1 cellular context compared by ENCODE assay signal in the genomic region with DNA sequence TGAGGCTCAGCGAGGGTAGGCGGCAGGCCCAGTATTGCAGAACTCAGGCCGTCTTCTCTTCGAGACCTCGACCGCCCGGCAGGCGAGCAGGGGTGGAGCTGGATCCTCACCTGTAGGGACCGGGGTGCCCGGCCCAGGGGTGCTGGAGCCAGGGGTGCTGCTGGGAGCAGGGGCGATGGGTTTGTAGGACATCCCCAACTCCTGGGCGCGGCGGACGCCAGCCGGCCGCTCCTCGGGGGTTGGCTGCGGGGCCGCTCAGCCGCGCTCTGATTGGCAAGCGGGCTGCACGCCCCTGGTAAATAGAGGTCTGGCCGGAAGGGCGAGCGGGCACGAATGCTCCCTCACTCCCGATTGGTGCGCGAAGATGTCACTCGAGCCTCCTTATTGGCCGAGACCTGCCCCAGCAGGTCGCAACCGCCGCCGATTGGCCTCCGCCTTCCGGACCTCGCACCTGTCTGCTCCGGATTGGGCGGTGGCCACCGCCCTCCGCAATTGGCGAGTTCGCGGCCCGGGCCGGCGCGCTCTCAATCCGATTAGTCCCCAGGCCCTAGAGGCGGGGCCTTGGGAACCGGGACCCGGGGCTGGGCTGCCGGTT.
TF ChIP-seq lines count a peak whose summit lies in the region.

A gene with protein sequence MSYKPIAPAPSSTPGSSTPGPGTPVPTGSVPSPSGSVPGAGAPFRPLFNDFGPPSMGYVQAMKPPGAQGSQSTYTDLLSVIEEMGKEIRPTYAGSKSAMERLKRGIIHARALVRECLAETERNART (minus strand): TSS at position 272 of the 595 bp plus-strand sequence. CDS start 80 bp downstream, at position 192.

TF ChIP-seq in GM12878, 131 proteins besides CTCF, POLR2A, EP300 and RAD21 (continued from another document and continues in another):
- TF ChIP-seq, protein P1, sequence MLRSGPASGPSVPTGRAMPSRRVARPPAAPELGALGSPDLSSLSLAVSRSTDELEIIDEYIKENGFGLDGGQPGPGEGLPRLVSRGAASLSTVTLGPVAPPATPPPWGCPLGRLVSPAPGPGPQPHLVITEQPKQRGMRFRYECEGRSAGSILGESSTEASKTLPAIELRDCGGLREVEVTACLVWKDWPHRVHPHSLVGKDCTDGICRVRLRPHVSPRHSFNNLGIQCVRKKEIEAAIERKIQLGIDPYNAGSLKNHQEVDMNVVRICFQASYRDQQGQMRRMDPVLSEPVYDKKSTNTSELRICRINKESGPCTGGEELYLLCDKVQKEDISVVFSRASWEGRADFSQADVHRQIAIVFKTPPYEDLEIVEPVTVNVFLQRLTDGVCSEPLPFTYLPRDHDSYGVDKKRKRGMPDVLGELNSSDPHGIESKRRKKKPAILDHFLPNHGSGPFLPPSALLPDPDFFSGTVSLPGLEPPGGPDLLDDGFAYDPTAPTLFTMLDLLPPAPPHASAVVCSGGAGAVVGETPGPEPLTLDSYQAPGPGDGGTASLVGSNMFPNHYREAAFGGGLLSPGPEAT (IDR thresholded peaks at IDR 0.05; ENCODE audit: low read depth) = no peak; the same call in 1 of the 2 replicates
- TF ChIP-seq CHD2 (IDR thresholded peaks at IDR 0.05; ENCODE audit: borderline replicate concordance, low read depth, low read length) = peak; percentile 97
- TF ChIP-seq, protein P2, sequence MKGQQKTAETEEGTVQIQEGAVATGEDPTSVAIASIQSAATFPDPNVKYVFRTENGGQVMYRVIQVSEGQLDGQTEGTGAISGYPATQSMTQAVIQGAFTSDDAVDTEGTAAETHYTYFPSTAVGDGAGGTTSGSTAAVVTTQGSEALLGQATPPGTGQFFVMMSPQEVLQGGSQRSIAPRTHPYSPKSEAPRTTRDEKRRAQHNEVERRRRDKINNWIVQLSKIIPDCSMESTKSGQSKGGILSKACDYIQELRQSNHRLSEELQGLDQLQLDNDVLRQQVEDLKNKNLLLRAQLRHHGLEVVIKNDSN (IDR thresholded peaks at IDR 0.05; ENCODE audit: borderline replicate concordance, extremely low read length, insufficient read depth, low read depth, low read length) = no peak
- TF ChIP-seq BHLHE40 (IDR thresholded peaks at IDR 0.05; ENCODE audit: borderline replicate concordance in 1 of 2, low read depth in 2 of 2, low read length in 1 of 2) = peak in 1 of 2 experiments; percentile 80; a peak in 2 of 4 replicates
- TF ChIP-seq NR2F1 (conservative IDR thresholded peaks at IDR 0.05) = 0 out of 2 replicates have a peak, but pooled peaks have one; percentile 13
- TF ChIP-seq HDAC6 (IDR thresholded peaks at IDR 0.05; ENCODE audit: unreplicated experiment) = no peak
- TF ChIP-seq BMI1 (IDR thresholded peaks at IDR 0.05; ENCODE audit: borderline replicate concordance) = no peak
- 0 out of 2 replicates have a peak, but pooled peaks have one; percentile 18 for TF ChIP-seq TCF3 (IDR thresholded peaks at IDR 0.05; ENCODE audit: borderline replicate concordance, insufficient read depth, low read depth, low read length)
- TF ChIP-seq PML (IDR thresholded peaks at IDR 0.05; ENCODE audit: low read length) = no peak
- TF ChIP-seq PAX8 (IDR thresholded peaks at IDR 0.05) = no peak
- TF ChIP-seq SPI1 (IDR thresholded peaks at IDR 0.05; ENCODE audit: borderline replicate concordance, insufficient read depth, low read depth, low read length) = no peak
- no peak for TF ChIP-seq PAX5 (IDR thresholded peaks at IDR 0.05; ENCODE audit: borderline replicate concordance, low read depth, low read length)
- TF ChIP-seq, protein P3, sequence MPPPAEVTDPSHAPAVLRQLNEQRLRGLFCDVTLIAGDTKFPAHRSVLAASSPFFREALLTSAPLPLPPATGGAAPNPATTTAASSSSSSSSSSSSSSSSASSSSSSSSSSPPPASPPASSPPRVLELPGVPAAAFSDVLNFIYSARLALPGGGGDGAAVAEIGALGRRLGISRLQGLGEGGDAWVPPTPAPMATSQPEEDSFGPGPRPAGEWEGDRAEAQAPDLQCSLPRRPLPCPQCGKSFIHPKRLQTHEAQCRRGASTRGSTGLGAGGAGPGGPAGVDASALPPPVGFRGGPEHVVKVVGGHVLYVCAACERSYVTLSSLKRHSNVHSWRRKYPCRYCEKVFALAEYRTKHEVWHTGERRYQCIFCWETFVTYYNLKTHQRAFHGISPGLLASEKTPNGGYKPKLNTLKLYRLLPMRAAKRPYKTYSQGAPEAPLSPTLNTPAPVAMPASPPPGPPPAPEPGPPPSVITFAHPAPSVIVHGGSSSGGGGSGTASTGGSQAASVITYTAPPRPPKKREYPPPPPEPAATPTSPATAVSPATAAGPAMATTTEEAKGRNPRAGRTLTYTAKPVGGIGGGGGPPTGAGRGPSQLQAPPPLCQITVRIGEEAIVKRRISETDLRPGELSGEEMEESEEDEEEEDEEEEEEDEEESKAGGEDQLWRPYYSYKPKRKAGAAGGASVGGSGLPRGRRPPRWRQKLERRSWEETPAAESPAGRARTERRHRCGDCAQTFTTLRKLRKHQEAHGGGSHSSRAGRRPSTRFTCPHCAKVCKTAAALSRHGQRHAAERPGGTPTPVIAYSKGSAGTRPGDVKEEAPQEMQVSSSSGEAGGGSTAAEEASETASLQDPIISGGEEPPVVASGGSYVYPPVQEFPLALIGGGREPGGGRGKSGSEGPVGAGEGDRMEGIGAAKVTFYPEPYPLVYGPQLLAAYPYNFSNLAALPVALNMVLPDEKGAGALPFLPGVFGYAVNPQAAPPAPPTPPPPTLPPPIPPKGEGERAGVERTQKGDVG (CRISPR knock-in tag; IDR thresholded peaks at IDR 0.05) = no peak
- TF ChIP-seq, protein P4, sequence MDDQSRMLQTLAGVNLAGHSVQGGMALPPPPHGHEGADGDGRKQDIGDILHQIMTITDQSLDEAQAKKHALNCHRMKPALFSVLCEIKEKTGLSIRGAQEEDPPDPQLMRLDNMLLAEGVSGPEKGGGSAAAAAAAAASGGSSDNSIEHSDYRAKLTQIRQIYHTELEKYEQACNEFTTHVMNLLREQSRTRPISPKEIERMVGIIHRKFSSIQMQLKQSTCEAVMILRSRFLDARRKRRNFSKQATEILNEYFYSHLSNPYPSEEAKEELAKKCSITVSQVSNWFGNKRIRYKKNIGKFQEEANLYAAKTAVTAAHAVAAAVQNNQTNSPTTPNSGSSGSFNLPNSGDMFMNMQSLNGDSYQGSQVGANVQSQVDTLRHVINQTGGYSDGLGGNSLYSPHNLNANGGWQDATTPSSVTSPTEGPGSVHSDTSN (IDR thresholded peaks at IDR 0.05; ENCODE audit: insufficient replicate concordance, low read depth, low read length) = peak; percentile 97
- no peak for TF ChIP-seq POLR2AphosphoS2 (IDR thresholded peaks at IDR 0.05; ENCODE audit: low read depth, low read length)
- TF ChIP-seq, protein P5, sequence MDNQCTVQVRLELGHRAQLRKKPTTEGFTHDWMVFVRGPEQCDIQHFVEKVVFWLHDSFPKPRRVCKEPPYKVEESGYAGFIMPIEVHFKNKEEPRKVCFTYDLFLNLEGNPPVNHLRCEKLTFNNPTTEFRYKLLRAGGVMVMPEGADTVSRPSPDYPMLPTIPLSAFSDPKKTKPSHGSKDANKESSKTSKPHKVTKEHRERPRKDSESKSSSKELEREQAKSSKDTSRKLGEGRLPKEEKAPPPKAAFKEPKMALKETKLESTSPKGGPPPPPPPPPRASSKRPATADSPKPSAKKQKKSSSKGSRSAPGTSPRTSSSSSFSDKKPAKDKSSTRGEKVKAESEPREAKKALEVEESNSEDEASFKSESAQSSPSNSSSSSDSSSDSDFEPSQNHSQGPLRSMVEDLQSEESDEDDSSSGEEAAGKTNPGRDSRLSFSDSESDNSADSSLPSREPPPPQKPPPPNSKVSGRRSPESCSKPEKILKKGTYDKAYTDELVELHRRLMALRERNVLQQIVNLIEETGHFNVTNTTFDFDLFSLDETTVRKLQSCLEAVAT (IDR thresholded peaks at IDR 0.05) = no peak
- TF ChIP-seq NFXL1 (IDR thresholded peaks at IDR 0.05; ENCODE audit: borderline replicate concordance) = no peak
- TF ChIP-seq SUZ12 (IDR thresholded peaks at IDR 0.05; ENCODE audit: unreplicated experiment) = no peak
- 0 out of 2 replicates have a peak, but pooled peaks have one; percentile 65 for TF ChIP-seq HDGF (IDR thresholded peaks at IDR 0.05)
- TF ChIP-seq SIN3A (IDR thresholded peaks at IDR 0.05; ENCODE audit: low read depth, low read length) = no peak
- no peak for TF ChIP-seq JUNB (IDR thresholded peaks at IDR 0.05)
- TF ChIP-seq SREBF1 (IDR thresholded peaks at IDR 0.05; ENCODE audit: low read length) = no peak
- TF ChIP-seq JUND (IDR thresholded peaks at IDR 0.05; ENCODE audit: low read depth, low read length) = no peak
- TF ChIP-seq ATF7 (IDR thresholded peaks at IDR 0.05; ENCODE audit: low read depth) = no peak
- TF ChIP-seq CBFB (IDR thresholded peaks at IDR 0.05; ENCODE audit: low read depth) = no peak
- peak; percentile 74 for TF ChIP-seq MYC (IDR thresholded peaks at IDR 0.05; ENCODE audit: insufficient read depth, insufficient read length, insufficient replicate concordance, low read length, severe bottlenecking)
- TF ChIP-seq, protein P6, sequence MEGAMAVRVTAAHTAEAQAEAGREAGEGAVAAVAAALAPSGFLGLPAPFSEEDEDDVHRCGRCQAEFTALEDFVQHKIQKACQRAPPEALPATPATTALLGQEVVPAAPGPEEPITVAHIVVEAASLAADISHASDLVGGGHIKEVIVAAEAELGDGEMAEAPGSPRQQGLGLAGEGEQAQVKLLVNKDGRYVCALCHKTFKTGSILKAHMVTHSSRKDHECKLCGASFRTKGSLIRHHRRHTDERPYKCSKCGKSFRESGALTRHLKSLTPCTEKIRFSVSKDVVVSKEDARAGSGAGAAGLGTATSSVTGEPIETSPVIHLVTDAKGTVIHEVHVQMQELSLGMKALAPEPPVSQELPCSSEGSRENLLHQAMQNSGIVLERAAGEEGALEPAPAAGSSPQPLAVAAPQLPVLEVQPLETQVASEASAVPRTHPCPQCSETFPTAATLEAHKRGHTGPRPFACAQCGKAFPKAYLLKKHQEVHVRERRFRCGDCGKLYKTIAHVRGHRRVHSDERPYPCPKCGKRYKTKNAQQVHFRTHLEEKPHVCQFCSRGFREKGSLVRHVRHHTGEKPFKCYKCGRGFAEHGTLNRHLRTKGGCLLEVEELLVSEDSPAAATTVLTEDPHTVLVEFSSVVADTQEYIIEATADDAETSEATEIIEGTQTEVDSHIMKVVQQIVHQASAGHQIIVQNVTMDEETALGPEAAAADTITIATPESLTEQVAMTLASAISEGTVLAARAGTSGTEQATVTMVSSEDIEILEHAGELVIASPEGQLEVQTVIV (IDR thresholded peaks at IDR 0.05; ENCODE audit: borderline replicate concordance, partially characterized antibody) = peak; percentile 82
- no peak for TF ChIP-seq CEBPB (IDR thresholded peaks at IDR 0.05; ENCODE audit: borderline replicate concordance in 1 of 2, low read depth in 2 of 2, low read length in 2 of 2)
- TF ChIP-seq ZZZ3 (IDR thresholded peaks at IDR 0.05; ENCODE audit: control insufficient read depth, insufficient read length, low read depth) = no peak
- TF ChIP-seq NR2C2 (IDR thresholded peaks at IDR 0.05; ENCODE audit: borderline replicate concordance, control insufficient read depth, insufficient read length, low read depth) = no peak
- TF ChIP-seq EED (IDR thresholded peaks at IDR 0.05; ENCODE audit: low read depth) = no peak
- TF ChIP-seq, protein P7, sequence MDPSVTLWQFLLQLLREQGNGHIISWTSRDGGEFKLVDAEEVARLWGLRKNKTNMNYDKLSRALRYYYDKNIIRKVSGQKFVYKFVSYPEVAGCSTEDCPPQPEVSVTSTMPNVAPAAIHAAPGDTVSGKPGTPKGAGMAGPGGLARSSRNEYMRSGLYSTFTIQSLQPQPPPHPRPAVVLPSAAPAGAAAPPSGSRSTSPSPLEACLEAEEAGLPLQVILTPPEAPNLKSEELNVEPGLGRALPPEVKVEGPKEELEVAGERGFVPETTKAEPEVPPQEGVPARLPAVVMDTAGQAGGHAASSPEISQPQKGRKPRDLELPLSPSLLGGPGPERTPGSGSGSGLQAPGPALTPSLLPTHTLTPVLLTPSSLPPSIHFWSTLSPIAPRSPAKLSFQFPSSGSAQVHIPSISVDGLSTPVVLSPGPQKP (IDR thresholded peaks at IDR 0.05; ENCODE audit: low read depth, low read length) = peak; percentile 54
- 0 out of 2 replicates have a peak, but pooled peaks have one; percentile 9 for TF ChIP-seq KDM1A (IDR thresholded peaks at IDR 0.05; ENCODE audit: borderline replicate concordance)
- no peak for TF ChIP-seq BACH1 (IDR thresholded peaks at IDR 0.05; ENCODE audit: borderline replicate concordance)
- no peak for TF ChIP-seq RCOR1 (conservative IDR thresholded peaks at IDR 0.05; ENCODE audit: low read depth, low read length)
- TF ChIP-seq NRF1 (conservative IDR thresholded peaks at IDR 0.05; ENCODE audit: low read depth, low read length) = no peak
- TF ChIP-seq, protein P8, sequence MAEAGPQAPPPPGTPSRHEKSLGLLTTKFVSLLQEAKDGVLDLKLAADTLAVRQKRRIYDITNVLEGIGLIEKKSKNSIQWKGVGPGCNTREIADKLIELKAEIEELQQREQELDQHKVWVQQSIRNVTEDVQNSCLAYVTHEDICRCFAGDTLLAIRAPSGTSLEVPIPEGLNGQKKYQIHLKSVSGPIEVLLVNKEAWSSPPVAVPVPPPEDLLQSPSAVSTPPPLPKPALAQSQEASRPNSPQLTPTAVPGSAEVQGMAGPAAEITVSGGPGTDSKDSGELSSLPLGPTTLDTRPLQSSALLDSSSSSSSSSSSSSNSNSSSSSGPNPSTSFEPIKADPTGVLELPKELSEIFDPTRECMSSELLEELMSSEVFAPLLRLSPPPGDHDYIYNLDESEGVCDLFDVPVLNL (IDR thresholded peaks at IDR 0.05; ENCODE audit: low read depth, low read length) = peak; percentile 92
- TF ChIP-seq POLR2AphosphoS5 (IDR thresholded peaks at IDR 0.05; ENCODE audit: low read length) = 0 out of 2 replicates have a peak, but pooled peaks have one; percentile 61
- TF ChIP-seq, protein P9, sequence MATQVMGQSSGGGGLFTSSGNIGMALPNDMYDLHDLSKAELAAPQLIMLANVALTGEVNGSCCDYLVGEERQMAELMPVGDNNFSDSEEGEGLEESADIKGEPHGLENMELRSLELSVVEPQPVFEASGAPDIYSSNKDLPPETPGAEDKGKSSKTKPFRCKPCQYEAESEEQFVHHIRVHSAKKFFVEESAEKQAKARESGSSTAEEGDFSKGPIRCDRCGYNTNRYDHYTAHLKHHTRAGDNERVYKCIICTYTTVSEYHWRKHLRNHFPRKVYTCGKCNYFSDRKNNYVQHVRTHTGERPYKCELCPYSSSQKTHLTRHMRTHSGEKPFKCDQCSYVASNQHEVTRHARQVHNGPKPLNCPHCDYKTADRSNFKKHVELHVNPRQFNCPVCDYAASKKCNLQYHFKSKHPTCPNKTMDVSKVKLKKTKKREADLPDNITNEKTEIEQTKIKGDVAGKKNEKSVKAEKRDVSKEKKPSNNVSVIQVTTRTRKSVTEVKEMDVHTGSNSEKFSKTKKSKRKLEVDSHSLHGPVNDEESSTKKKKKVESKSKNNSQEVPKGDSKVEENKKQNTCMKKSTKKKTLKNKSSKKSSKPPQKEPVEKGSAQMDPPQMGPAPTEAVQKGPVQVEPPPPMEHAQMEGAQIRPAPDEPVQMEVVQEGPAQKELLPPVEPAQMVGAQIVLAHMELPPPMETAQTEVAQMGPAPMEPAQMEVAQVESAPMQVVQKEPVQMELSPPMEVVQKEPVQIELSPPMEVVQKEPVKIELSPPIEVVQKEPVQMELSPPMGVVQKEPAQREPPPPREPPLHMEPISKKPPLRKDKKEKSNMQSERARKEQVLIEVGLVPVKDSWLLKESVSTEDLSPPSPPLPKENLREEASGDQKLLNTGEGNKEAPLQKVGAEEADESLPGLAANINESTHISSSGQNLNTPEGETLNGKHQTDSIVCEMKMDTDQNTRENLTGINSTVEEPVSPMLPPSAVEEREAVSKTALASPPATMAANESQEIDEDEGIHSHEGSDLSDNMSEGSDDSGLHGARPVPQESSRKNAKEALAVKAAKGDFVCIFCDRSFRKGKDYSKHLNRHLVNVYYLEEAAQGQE (IDR thresholded peaks at IDR 0.05; ENCODE audit: low read depth, low read length) = no peak
- TF ChIP-seq ASH2L (IDR thresholded peaks at IDR 0.05; ENCODE audit: borderline replicate concordance, low read depth) = no peak
